Comparison of ENCODE assay signal across 1 cellular context in the genomic region with DNA sequence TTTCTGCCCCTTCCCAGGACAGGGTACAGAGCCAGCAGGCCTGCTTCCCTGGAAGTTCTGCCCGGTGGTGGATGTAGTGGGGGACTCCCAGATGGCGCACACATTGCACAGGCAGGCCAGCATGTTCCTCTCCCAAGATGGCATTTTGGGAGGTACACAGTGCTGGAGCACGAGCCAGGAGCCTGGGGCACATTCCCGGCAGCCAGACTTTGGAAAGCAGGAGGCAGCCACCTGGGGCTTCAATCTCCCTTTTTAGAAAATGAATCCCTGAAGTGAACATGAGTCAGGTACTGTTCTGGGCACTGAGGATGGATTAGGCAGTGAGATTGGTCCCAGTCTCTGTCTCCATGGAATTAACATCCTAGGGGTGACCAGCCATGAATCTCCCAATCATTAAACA.
TF ChIP-seq lines count a peak whose summit lies in the region.

No MANE protein-coding gene starts in this region.

TF ChIP-seq in IMR-90, 13 proteins besides CTCF, POLR2A, EP300 and RAD21 (continued from another document):
- TF ChIP-seq BHLHE40 (IDR thresholded peaks at IDR 0.05; ENCODE audit: low read depth, low read length) (no peak), CEBPB (IDR thresholded peaks at IDR 0.05; ENCODE audit: low read depth, low read length) (no peak), CHD1 (IDR thresholded peaks at IDR 0.05; ENCODE audit: low read depth, low read length) (no peak), MXI1 (IDR thresholded peaks at IDR 0.05; ENCODE audit: borderline replicate concordance, low read depth, low read length) (no peak), SMC3 (IDR thresholded peaks at IDR 0.05; ENCODE audit: low read depth, low read length) (no peak), RFX5 (IDR thresholded peaks at IDR 0.05; ENCODE audit: low read depth, low read length) (no peak)
- TF ChIP-seq, protein P1, sequence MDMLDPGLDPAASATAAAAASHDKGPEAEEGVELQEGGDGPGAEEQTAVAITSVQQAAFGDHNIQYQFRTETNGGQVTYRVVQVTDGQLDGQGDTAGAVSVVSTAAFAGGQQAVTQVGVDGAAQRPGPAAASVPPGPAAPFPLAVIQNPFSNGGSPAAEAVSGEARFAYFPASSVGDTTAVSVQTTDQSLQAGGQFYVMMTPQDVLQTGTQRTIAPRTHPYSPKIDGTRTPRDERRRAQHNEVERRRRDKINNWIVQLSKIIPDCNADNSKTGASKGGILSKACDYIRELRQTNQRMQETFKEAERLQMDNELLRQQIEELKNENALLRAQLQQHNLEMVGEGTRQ (IDR thresholded peaks at IDR 0.05; ENCODE audit: low read depth, low read length), result no peak
